Comparison of ENCODE assay signal across 12 cellular contexts in the genomic region with DNA sequence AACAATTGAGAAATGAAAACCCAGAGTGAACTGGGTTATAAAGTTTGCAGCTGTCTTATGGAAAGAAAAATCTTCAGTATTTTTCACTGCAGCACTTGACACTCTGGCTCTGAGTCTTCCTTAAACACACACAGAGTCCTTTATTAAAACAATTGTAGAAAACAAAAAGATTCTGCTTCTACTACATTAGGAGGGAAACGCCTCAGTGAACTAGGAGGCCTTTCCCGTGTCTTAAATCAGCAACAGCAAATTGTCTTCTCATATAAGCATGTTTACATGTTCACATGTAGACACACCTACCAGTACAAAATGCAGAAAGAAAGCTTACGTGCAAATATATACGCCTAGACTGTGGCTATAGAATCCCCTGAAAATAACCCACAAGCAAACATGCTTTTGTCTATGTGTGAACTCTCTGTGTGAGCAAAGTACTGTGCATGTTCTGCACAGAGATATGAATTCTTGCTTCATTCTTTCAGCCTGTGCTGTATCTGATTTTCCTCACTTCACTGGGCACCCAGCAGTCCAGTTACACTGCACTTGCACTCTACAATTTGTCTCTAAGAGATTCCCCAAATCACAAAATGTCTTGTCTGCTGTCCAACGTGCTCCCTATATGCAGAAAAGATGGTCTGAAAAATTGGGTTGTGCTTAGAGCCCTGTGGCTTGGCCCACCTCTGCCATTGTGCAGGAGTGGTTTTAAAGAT. TPM values are rescaled to one million over a fixed set of nuclear protein-coding genes. Genes with fewer than 3 reads are reported as not detected.
DNase-seq lines count a peak whose midpoint lies in the region; ATAC-seq and TF ChIP-seq lines count a peak whose summit lies in the region.
"Had no signal": no experiment of that assay in that cellular context is flagged by ENCODE, and none has a peak within 500 bp of the region (broad histone marks: within the 10 kb centered on the region; RNA-seq: fewer than 3 reads in every experiment).

No MANE protein-coding gene starts in this region.

- peak overlapping the region in 1 of 11 experiments; percentile 3; a peak in 1 of 22 replicates for H3K27ac ChIP-seq in BLaER1 treated with 17β-estradiol and CSF1 and Interleukin-3, amounts not matched to agents 10 nM and 100 nM
- peak overlapping the region; percentile 33 to 41 for H3K27ac ChIP-seq in left lung
- no peak overlapping the region for H3K27ac ChIP-seq in CD4-positive, alpha-beta memory T cell (ENCODE audit: low read depth, low read length)

- H3K4me1 Mint-ChIP-seq in central memory CD8-positive, alpha-beta T cell: peaks cover 68% of the 10 kb centered on the region
- H3K4me1 Mint-ChIP-seq in CD4-positive, alpha-beta memory T cell: no peaks in the 10 kb centered on the region

- CTCF ChIA-PET in CD4-positive, alpha-beta memory T cell (lab: Charles Lee; ENCODE audit: partially characterized antibody): no interaction called here

- TF ChIP-seq CTCF in left lung (IDR thresholded peaks at IDR 0.05): no peak

- peaks cover 81 to 96% (median 94%) of the 10 kb centered on the region in 11 experiments for H3K36me3 ChIP-seq in BLaER1 treated with 17β-estradiol and CSF1 and Interleukin-3, amounts not matched to agents 10 nM and 100 nM
- H3K36me3 ChIP-seq in left lung: peaks cover 0 to 32% of the 10 kb centered on the region in 2 donors
- H3K36me3 ChIP-seq in skeletal muscle satellite cell (ENCODE audit: insufficient read depth, low read length): peaks cover 11% of the 10 kb centered on the region
- no peaks in the 10 kb centered on the region for H3K36me3 ChIP-seq in CD4-positive, alpha-beta memory T cell (ENCODE audit: insufficient read depth, low read length)

- H4K20me1 ChIP-seq in BLaER1 treated with 17β-estradiol and CSF1 and Interleukin-3, amounts not matched to agents 10 nM and 100 nM: peaks cover 96 to 98% (median 97%) of the 10 kb centered on the region in 11 experiments

- peaks cover 40 to 96% (median 80%) of the 10 kb centered on the region in 10 experiments for H3K4me1 ChIP-seq in BLaER1 treated with 17β-estradiol and CSF1 and Interleukin-3, amounts not matched to agents 10 nM and 100 nM
- peaks cover 10 to 84% of the 10 kb centered on the region in 2 donors for H3K4me1 ChIP-seq in left lung
- peaks cover 33% of the 10 kb centered on the region for H3K4me1 ChIP-seq in skeletal muscle satellite cell (ENCODE audit: control insufficient read depth, insufficient read depth, low read length)
- no peaks in the 10 kb centered on the region for H3K4me1 ChIP-seq in CD4-positive, alpha-beta memory T cell (ENCODE audit: insufficient read depth, low read length)

- peak overlapping the region in 2 of 11 experiments; percentile 15 to 22; a peak in 2 of 22 replicates for H3K9ac ChIP-seq in BLaER1 treated with 17β-estradiol and CSF1 and Interleukin-3, amounts not matched to agents 10 nM and 100 nM
- H3K9ac ChIP-seq in skeletal muscle satellite cell (ENCODE audit: low read depth, low read length): peak overlapping the region; percentile 16

- peak overlapping the region; percentile 47 for H3K27ac Mint-ChIP-seq in central memory CD8-positive, alpha-beta T cell (ENCODE audit: low read depth)
- H3K27ac Mint-ChIP-seq in CD4-positive, alpha-beta memory T cell: no peak overlapping the region

- no peak for DNase-seq in central memory CD8-positive, alpha-beta T cell (ENCODE audit: low spot score in 2 of 2)
- DNase-seq in left lung: no peak
- no peak for DNase-seq in COLO829 (ENCODE audit: low spot score)
- no peak for DNase-seq in SW480 (ENCODE audit: low spot score)
- DNase-seq in CD4-positive, alpha-beta memory T cell: no peak
- DNase-seq: activated CD8-positive, alpha-beta T cell treated with anti-CD3 and anti-CD28 coated beads for 36 hours; activated naive CD4-positive, alpha-beta T cell treated with anti-CD3 and anti-CD28 coated beads, Interleukin-2, amount 50 U/mL, for 16 hours; NCI-H226; trophoblast cell had no signal

- H3K27me3 Mint-ChIP-seq in central memory CD8-positive, alpha-beta T cell: no peaks in the 10 kb centered on the region
- H3K27me3 Mint-ChIP-seq in CD4-positive, alpha-beta memory T cell: peaks cover 0 to 3% of the 10 kb centered on the region in 2 donors
- H3K27me3 Mint-ChIP-seq: activated CD8-positive, alpha-beta T cell treated with anti-CD3 and anti-CD28 coated beads for 36 hours had no signal

- peaks cover 57% of the 10 kb centered on the region for H3K36me3 Mint-ChIP-seq in central memory CD8-positive, alpha-beta T cell (ENCODE audit: insufficient read depth)
- H3K36me3 Mint-ChIP-seq in CD4-positive, alpha-beta memory T cell: no peaks in the 10 kb centered on the region

- no peak overlapping the region for H3K4me3 ChIP-seq in BLaER1 treated with 17β-estradiol and CSF1 and Interleukin-3, amounts not matched to agents 10 nM and 100 nM
- H3K4me3 ChIP-seq in left lung (no peak overlapping the region), skeletal muscle satellite cell (ENCODE audit: low read length) (no peak overlapping the region)
- H3K4me3 ChIP-seq in CD4-positive, alpha-beta memory T cell (ENCODE audit: low read length in 2 of 2): no peak overlapping the region

- peak overlapping the region; percentile 42 for H3K4me3 Mint-ChIP-seq in central memory CD8-positive, alpha-beta T cell
- H3K4me3 Mint-ChIP-seq in CD4-positive, alpha-beta memory T cell: no peak overlapping the region
- H3K4me3 Mint-ChIP-seq: activated CD8-positive, alpha-beta T cell treated with anti-CD3 and anti-CD28 coated beads for 36 hours had no signal

- peak; percentile 63 for ATAC-seq in central memory CD8-positive, alpha-beta T cell (replicated peaks; ENCODE audit: extremely low read depth, poor library complexity, severe bottlenecking)
- ATAC-seq in left lung (no peak), HG02588 (IDR thresholded peaks at IDR 0.05; ENCODE audit: unreplicated experiment) (no peak)
- ATAC-seq: activated CD8-positive, alpha-beta T cell treated with anti-CD3 and anti-CD28 coated beads for 36 hours had no signal

- peak overlapping the region in 10 of 11 experiments; percentile 3 to 91 (median 46); a peak in 15 of 22 replicates for H3K4me2 ChIP-seq in BLaER1 treated with 17β-estradiol and CSF1 and Interleukin-3, amounts not matched to agents 10 nM and 100 nM
- H3K4me2 ChIP-seq in skeletal muscle satellite cell (ENCODE audit: low read length): peak overlapping the region; percentile 54

- intact Hi-C loops in left lung (cut with DNase I): no loop called here
- intact Hi-C loops in CD4-positive, alpha-beta memory T cell (cut with micrococcal nuclease): no loop called here

- POLR2A ChIA-PET in CD4-positive, alpha-beta memory T cell (lab: Charles Lee; ENCODE audit: partially characterized antibody): no interaction called here

- H3K9me3 ChIP-seq in BLaER1 treated with 17β-estradiol and CSF1 and Interleukin-3, amounts not matched to agents 10 nM and 100 nM (replicated peaks in 1 of 11): no peaks in the 10 kb centered on the region
- H3K9me3 ChIP-seq in left lung (no peaks in the 10 kb centered on the region), skeletal muscle satellite cell (replicated peaks; ENCODE audit: low read length) (no peaks in the 10 kb centered on the region)
- no peaks in the 10 kb centered on the region for H3K9me3 ChIP-seq in CD4-positive, alpha-beta memory T cell (ENCODE audit: control insufficient read depth in 1 of 2, low read length in 2 of 2)

- no peaks in the 10 kb centered on the region for H3K27me3 ChIP-seq in BLaER1 treated with 17β-estradiol and CSF1 and Interleukin-3, amounts not matched to agents 10 nM and 100 nM
- H3K27me3 ChIP-seq in left lung (no peaks in the 10 kb centered on the region), skeletal muscle satellite cell (ENCODE audit: control insufficient read depth, insufficient read depth, low read length) (no peaks in the 10 kb centered on the region)
- no peaks in the 10 kb centered on the region for H3K27me3 ChIP-seq in CD4-positive, alpha-beta memory T cell (ENCODE audit: insufficient read depth, low read length)

- H3K9me3 Mint-ChIP-seq in central memory CD8-positive, alpha-beta T cell: no peaks in the 10 kb centered on the region
- H3K9me3 Mint-ChIP-seq in CD4-positive, alpha-beta memory T cell: no peaks in the 10 kb centered on the region
- H3K9me3 Mint-ChIP-seq: activated CD8-positive, alpha-beta T cell treated with anti-CD3 and anti-CD28 coated beads for 36 hours had no signal

RNA-seq across cellular contexts. Expression of a gene that starts 24.5 kb away (rescaled TPM):
- 100 to 1,000 TPM; 141 to 272 TPM for total RNA-seq in left lung
- total RNA-seq in skeletal muscle satellite cell (2012; rRNA removed): 57.8 and 63.1 TPM in 2 replicates
- 1 to 10 TPM; 3.6 to 5.2 TPM for total RNA-seq in CD4-positive, alpha-beta memory T cell
- 1 to 10 TPM in 1 of 2 donors, under 1 TPM in 1; 0.83 to 1.5 TPM for polyA plus RNA-seq in CD4-positive, alpha-beta memory T cell

Comparison
In these comparisons a context has a peak if more than half of its experiments do, and no peak if none do; other contexts are left out.
1. RNA of a gene that starts 24.5 kb away (total RNA-seq): 141 to 272 TPM in left lung; 3.6 to 5.2 TPM in CD4-positive, alpha-beta memory T cell; every median in the first group is over 10 times any median in the second.